Comparison of ENCODE assay signal across 8 cellular contexts in the genomic region with DNA sequence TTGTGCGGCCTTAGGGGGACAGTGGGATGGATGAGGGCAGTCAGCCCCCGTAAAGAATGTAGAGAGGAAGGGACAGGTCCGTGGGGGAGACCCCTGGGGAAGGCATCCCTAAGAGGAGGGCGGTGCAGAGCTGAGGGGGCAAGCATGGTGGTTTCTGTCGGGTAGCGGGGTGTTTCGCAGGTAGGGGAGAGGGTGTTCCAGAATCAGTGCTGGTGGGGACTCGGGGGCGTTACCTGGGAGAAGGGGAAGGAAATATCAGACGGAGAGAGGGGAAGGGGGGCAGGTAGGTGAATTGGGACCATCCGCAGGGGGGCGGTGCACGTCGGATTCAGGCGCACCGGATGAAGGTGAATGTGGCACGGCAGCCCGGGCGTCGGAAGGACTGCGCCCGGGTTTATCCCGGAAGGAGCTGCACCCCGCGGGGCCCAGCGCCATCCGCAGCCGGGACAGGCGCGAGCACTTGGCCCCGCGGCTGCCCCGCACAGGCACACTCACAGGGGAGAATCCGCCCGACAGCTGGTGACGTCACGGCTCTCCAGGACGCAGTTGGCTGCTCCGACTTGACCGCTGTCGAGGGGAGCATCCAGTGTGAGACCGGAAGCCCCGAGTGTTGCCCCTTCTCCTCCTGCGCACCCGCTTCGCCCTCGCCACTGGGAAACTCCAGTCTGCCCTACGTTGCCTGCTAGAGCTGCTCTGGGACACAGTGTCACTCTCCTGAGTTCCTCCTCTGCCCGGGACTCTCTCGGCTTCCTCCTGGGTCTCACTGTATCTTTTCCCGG. TPM values are rescaled to one million over a fixed set of nuclear protein-coding genes. Genes with fewer than 3 reads are reported as not detected.
DNase-seq lines count a peak whose midpoint lies in the region; ATAC-seq and TF ChIP-seq lines count a peak whose summit lies in the region.

No MANE protein-coding gene starts in this region.

- H3K27me3 ChIP-seq in CD4-positive, alpha-beta memory T cell (ENCODE audit: insufficient read depth, low read length), result no peaks in the 10 kb centered on the region
- H3K27me3 ChIP-seq in right atrium auricular region (no peaks in the 10 kb centered on the region), sigmoid colon (peaks cover 0 to 7% (median 0%) of the 10 kb centered on the region in 3 donors)

- no peaks in the 10 kb centered on the region for H3K9me3 ChIP-seq in CD4-positive, alpha-beta memory T cell (ENCODE audit: control insufficient read depth in 1 of 2, low read length in 2 of 2)
- H3K9me3 ChIP-seq in right atrium auricular region (no peaks in the 10 kb centered on the region), sigmoid colon (no peaks in the 10 kb centered on the region)

- peak overlapping the region; percentile 60 for H3K27ac ChIP-seq in CD4-positive, alpha-beta memory T cell (ENCODE audit: low read depth, low read length)
- H3K27ac ChIP-seq in right atrium auricular region (no peak overlapping the region), sigmoid colon (peak overlapping the region in 1 of 4 donors; percentile 36)

- H3K4me1 ChIP-seq in CD4-positive, alpha-beta memory T cell (ENCODE audit: insufficient read depth, low read length), result peaks cover 36% of the 10 kb centered on the region
- peaks cover 0 to 13% of the 10 kb centered on the region in 2 donors for H3K4me1 ChIP-seq in right atrium auricular region
- peaks cover 0 to 13% (median 10%) of the 10 kb centered on the region in 4 donors for H3K4me1 ChIP-seq in sigmoid colon

- ATAC-seq in GM21390 (IDR thresholded peaks at IDR 0.05; ENCODE audit: unreplicated experiment) (peak; percentile 44), HG03175 (IDR thresholded peaks at IDR 0.05; ENCODE audit: unreplicated experiment) (no peak), HG03565 (IDR thresholded peaks at IDR 0.05; ENCODE audit: unreplicated experiment) (no peak)

- CTCF ChIA-PET in CD4-positive, alpha-beta memory T cell (lab: Charles Lee; ENCODE audit: partially characterized antibody), result interaction anchor here (0.6 to 11.1 kb wide), 21 partner anchors 9 to 515 kb away, joined by 3 to 145 read pairs (median 6); partner anchors contain the start of genes CCDC107, CREB3, RMRP and SIT1

- H3K36me3 Mint-ChIP-seq in CD4-positive, alpha-beta memory T cell, result no peaks in the 10 kb centered on the region
- H3K36me3 Mint-ChIP-seq in activated naive CD8-positive, alpha-beta T cell treated with anti-CD3 and anti-CD28 coated beads for 36 hours, result peaks cover 5% of the 10 kb centered on the region

- TF ChIP-seq POLR2A in sigmoid colon (IDR thresholded peaks at IDR 0.05), result no peak

- H3K4me3 Mint-ChIP-seq in CD4-positive, alpha-beta memory T cell, result peak overlapping the region; percentile 84 to 91 (median 88)
- peak overlapping the region; percentile 87 for H3K4me3 Mint-ChIP-seq in activated naive CD8-positive, alpha-beta T cell treated with anti-CD3 and anti-CD28 coated beads for 36 hours

- no peaks in the 10 kb centered on the region for H3K27me3 Mint-ChIP-seq in CD4-positive, alpha-beta memory T cell
- H3K27me3 Mint-ChIP-seq in activated naive CD8-positive, alpha-beta T cell treated with anti-CD3 and anti-CD28 coated beads for 36 hours, result no peaks in the 10 kb centered on the region

- 8 to 13% methylated on average over 51 of the region's 51 CpGs for WGBS in sigmoid colon, 2 donors

- no peaks in the 10 kb centered on the region for H3K36me3 ChIP-seq in CD4-positive, alpha-beta memory T cell (ENCODE audit: insufficient read depth, low read length)
- H3K36me3 ChIP-seq in right atrium auricular region (no peaks in the 10 kb centered on the region), sigmoid colon (no peaks in the 10 kb centered on the region)

- no peak for TF ChIP-seq EP300 in sigmoid colon (IDR thresholded peaks at IDR 0.05)

- H3K4me3 ChIP-seq in CD4-positive, alpha-beta memory T cell (ENCODE audit: low read length in 2 of 2), result peak overlapping the region; percentile 63 to 64
- H3K4me3 ChIP-seq in right atrium auricular region, result peak overlapping the region; percentile 31 to 50
- H3K4me3 ChIP-seq in sigmoid colon, result peak overlapping the region; percentile 9 to 51 (median 44)

- peak overlapping the region; percentile 89 to 95 (median 93) for H3K27ac Mint-ChIP-seq in CD4-positive, alpha-beta memory T cell
- peak overlapping the region; percentile 96 for H3K27ac Mint-ChIP-seq in activated naive CD8-positive, alpha-beta T cell treated with anti-CD3 and anti-CD28 coated beads for 36 hours

- intact Hi-C loops in CD4-positive, alpha-beta memory T cell (cut with micrococcal nuclease), result loop anchor here (1.0 to 5.0 kb wide), 3 partner anchors 80 to 265 kb away; partner anchors contain the start of genes CREB3 and TLN1
- intact Hi-C loops in sigmoid colon (cut with DNase I), result no loop called here

- DNase-seq in CD4-positive, alpha-beta memory T cell, result peak; percentile 63 to 75 (median 64)
- DNase-seq in SK-MEL-5 (ENCODE audit: low read depth, low spot score), result peak; percentile 31
- peak; percentile 78 for DNase-seq in activated naive CD8-positive, alpha-beta T cell treated with anti-CD3 and anti-CD28 coated beads for 36 hours
- peak; percentile 82 for DNase-seq in right atrium auricular region (ENCODE audit: low spot score)
- DNase-seq in sigmoid colon, result peak; percentile 89

- TF ChIP-seq CTCF in right atrium auricular region (IDR thresholded peaks at IDR 0.05), result peak in 1 of 2 donors; percentile 23
- no peak for TF ChIP-seq CTCF in sigmoid colon (IDR thresholded peaks at IDR 0.05)

- POLR2A ChIA-PET in CD4-positive, alpha-beta memory T cell (lab: Charles Lee; ENCODE audit: partially characterized antibody), result interaction anchor here (0.8 to 8.2 kb wide), 17 partner anchors 12 to 952 kb away, joined by 3 to 148 read pairs (median 5); partner anchors contain the start of genes ARHGEF39, CCDC107, CREB3 and FAM221B

- no peaks in the 10 kb centered on the region for H3K9me3 Mint-ChIP-seq in CD4-positive, alpha-beta memory T cell
- no peaks in the 10 kb centered on the region for H3K9me3 Mint-ChIP-seq in activated naive CD8-positive, alpha-beta T cell treated with anti-CD3 and anti-CD28 coated beads for 36 hours

- in situ Hi-C loops in SK-MEL-5 (cut with HindIII; ENCODE audit: low pct_unique_long_range_greater_than_20kb, low sequenced_read_pairs), result no loop called here

- peaks cover 26 to 58% (median 35%) of the 10 kb centered on the region in 4 donors for H3K4me1 Mint-ChIP-seq in CD4-positive, alpha-beta memory T cell
- H3K4me1 Mint-ChIP-seq in activated naive CD8-positive, alpha-beta T cell treated with anti-CD3 and anti-CD28 coated beads for 36 hours, result peaks cover 53% of the 10 kb centered on the region

RNA-seq across cellular contexts. Expression of gene CD72, which starts 1.3 kb away (rescaled TPM):
- 1 to 10 TPM; 4.4 to 6.5 TPM for total RNA-seq in CD4-positive, alpha-beta memory T cell
- polyA plus RNA-seq in CD4-positive, alpha-beta memory T cell, result 1 to 10 TPM; 1.4 to 1.8 TPM
- 0.43 and 0.63 TPM in 2 replicates for total RNA-seq in SK-MEL-5 (2014; rRNA removed; shearing (Covaris generic))
- polyA plus RNA-seq in SK-MEL-5 (2015; cell fraction: cytosol; rRNA removed), result not detected in 2 replicates
- polyA plus RNA-seq in SK-MEL-5 (2015; cell fraction: nucleus; rRNA removed), result 3.9 TPM in 1 of 2 replicates, not detected in the other
- 10 to 100 TPM; 11.4 to 11.5 TPM for total RNA-seq in activated naive CD8-positive, alpha-beta T cell treated with anti-CD3 and anti-CD28 coated beads for 36 hours
- total RNA-seq in right atrium auricular region (1 to 10 TPM in 1 of 2 donors, under 1 TPM in 1; 0.79 to 1.3 TPM), sigmoid colon (1 to 10 TPM in 2 of 4 donors, under 1 TPM in 2; 0.36 to 8.0 (median 1.1) TPM)
- polyA plus RNA-seq in sigmoid colon, result 10 to 100 TPM in 1 of 3 donors, 1 to 10 TPM in 2; 1.2 to 42.1 (median 1.4) TPM

RNA-seq across cellular contexts. Expression of gene TESK1, which starts 11.8 kb away (rescaled TPM):
- total RNA-seq in CD4-positive, alpha-beta memory T cell, result 10 to 100 TPM; 48.9 to 53.5 TPM
- 10 to 100 TPM in 1 of 2 donors, 1 to 10 TPM in 1; 3.3 to 17.1 TPM for polyA plus RNA-seq in CD4-positive, alpha-beta memory T cell
- 4.1 and 5.5 TPM in 2 replicates for total RNA-seq in SK-MEL-5 (2014; rRNA removed; shearing (Covaris generic))
- 17.0 and 21.0 TPM in 2 replicates for polyA plus RNA-seq in SK-MEL-5 (2015; cell fraction: cytosol; rRNA removed)
- polyA plus RNA-seq in SK-MEL-5 (2015; cell fraction: nucleus; rRNA removed), result 52.6 and 114 TPM in 2 replicates
- 10 to 100 TPM; 24.9 to 26.0 TPM for total RNA-seq in activated naive CD8-positive, alpha-beta T cell treated with anti-CD3 and anti-CD28 coated beads for 36 hours
- total RNA-seq in right atrium auricular region (10 to 100 TPM; 16.5 to 28.0 TPM), sigmoid colon (10 to 100 TPM; 23.5 to 47.4 (median 29.2) TPM)
- polyA plus RNA-seq in sigmoid colon, result 10 to 100 TPM; 24.6 to 33.3 (median 27.0) TPM

RNA-seq across cellular contexts. Expression of gene SIT1, which starts 33.9 kb away (rescaled TPM):
- 10 to 100 TPM; 68.7 to 70.2 TPM for total RNA-seq in CD4-positive, alpha-beta memory T cell
- polyA plus RNA-seq in CD4-positive, alpha-beta memory T cell, result 100 to 1,000 TPM; 163 to 231 TPM
- total RNA-seq in SK-MEL-5 (2014; rRNA removed; shearing (Covaris generic)), result not detected in 2 replicates
- polyA plus RNA-seq in SK-MEL-5 (2015; cell fraction: cytosol; rRNA removed), result not detected in 2 replicates
- not detected in 2 replicates for polyA plus RNA-seq in SK-MEL-5 (2015; cell fraction: nucleus; rRNA removed)
- 10 to 100 TPM; 67.7 to 69.4 TPM for total RNA-seq in activated naive CD8-positive, alpha-beta T cell treated with anti-CD3 and anti-CD28 coated beads for 36 hours
- total RNA-seq in right atrium auricular region, result under 1 TPM in 1 of 2 donors, not detected in 1; 0.55 TPM
- under 1 TPM in 2 of 4 donors, not detected in 2; 0.81 to 0.82 TPM for total RNA-seq in sigmoid colon
- polyA plus RNA-seq in sigmoid colon, result 10 to 100 TPM in 1 of 3 donors, 1 to 10 TPM in 1, not detected in 1; 1.8 to 15.9 TPM

RNA-seq across cellular contexts. Expression of gene RMRP, which starts 40.9 kb away (rescaled TPM):
- over 10,000 TPM; 18,678 to 21,585 TPM for total RNA-seq in CD4-positive, alpha-beta memory T cell
- 10 to 100 TPM in 1 of 2 donors, not detected in 1; 54.3 TPM for polyA plus RNA-seq in CD4-positive, alpha-beta memory T cell
- total RNA-seq in SK-MEL-5 (2014; rRNA removed; shearing (Covaris generic)), result 21,584 and 34,307 TPM in 2 replicates
- not detected in 2 replicates for polyA plus RNA-seq in SK-MEL-5 (2015; cell fraction: cytosol; rRNA removed)
- polyA plus RNA-seq in SK-MEL-5 (2015; cell fraction: nucleus; rRNA removed), result not detected in 2 replicates
- total RNA-seq in activated naive CD8-positive, alpha-beta T cell treated with anti-CD3 and anti-CD28 coated beads for 36 hours, result over 10,000 TPM in 1 of 2 experiments, 1,000 to 10,000 TPM in 1; 8,498 to 10,099 TPM
- 100 to 1,000 TPM in 1 of 2 donors, not detected in 1; 431 TPM for total RNA-seq in right atrium auricular region
- over 10,000 TPM in 2 of 4 donors, 1,000 to 10,000 TPM in 2; 2,523 to 26,387 (median 8,883) TPM for total RNA-seq in sigmoid colon
- 100 to 1,000 TPM in 1 of 3 donors, not detected in 2; 480 TPM for polyA plus RNA-seq in sigmoid colon

RNA-seq across cellular contexts. Expression of gene CCDC107, which starts 41.2 kb away (rescaled TPM):
- total RNA-seq in CD4-positive, alpha-beta memory T cell, result 10 to 100 TPM; 28.4 to 30.4 TPM
- polyA plus RNA-seq in CD4-positive, alpha-beta memory T cell, result 10 to 100 TPM; 90.5 to 92.5 TPM
- total RNA-seq in SK-MEL-5 (2014; rRNA removed; shearing (Covaris generic)), result 11.8 and 20.0 TPM in 2 replicates
- polyA plus RNA-seq in SK-MEL-5 (2015; cell fraction: cytosol; rRNA removed), result 15.4 and 16.2 TPM in 2 replicates
- polyA plus RNA-seq in SK-MEL-5 (2015; cell fraction: nucleus; rRNA removed), result 19.8 and 19.9 TPM in 2 replicates
- total RNA-seq in activated naive CD8-positive, alpha-beta T cell treated with anti-CD3 and anti-CD28 coated beads for 36 hours, result 1 to 10 TPM; 8.2 to 9.4 TPM
- total RNA-seq in right atrium auricular region, result 10 to 100 TPM; 38.5 to 64.3 TPM
- total RNA-seq in sigmoid colon, result 100 to 1,000 TPM in 1 of 4 donors, 10 to 100 TPM in 3; 70.6 to 112 (median 83.1) TPM
- polyA plus RNA-seq in sigmoid colon, result 10 to 100 TPM; 21.3 to 28.8 (median 24.2) TPM

Comparison
In these comparisons a context has a peak if more than half of its experiments do, and no peak if none do; other contexts are left out.
1. DNase-seq: peak in every context shown above with its lines; median percentile 89 in sigmoid colon; 82 in right atrium auricular region; 78 in activated naive CD8-positive, alpha-beta T cell treated with anti-CD3 and anti-CD28 coated beads for 36 hours; 64 in CD4-positive, alpha-beta memory T cell; 31 in SK-MEL-5.
2. RNA of gene SIT1, which starts 33.9 kb away (total RNA-seq): 68.7 to 70.2 TPM in CD4-positive, alpha-beta memory T cell and 67.7 to 69.4 TPM in activated naive CD8-positive, alpha-beta T cell treated with anti-CD3 and anti-CD28 coated beads for 36 hours; 0.81 to 0.82 TPM in sigmoid colon, 0.55 TPM in right atrium auricular region and not detected in SK-MEL-5; every median in the first group is over 10 times any median in the second.
3. Peak in every context shown above with its lines, with median percentiles within 50 percentile points of each other: H3K4me3 ChIP-seq.